Comparison of ENCODE assay signal across 8 cellular contexts in genomic region chr15:31974855-31975421, GRCh38. TPM values are rescaled to one million over a fixed set of nuclear protein-coding genes. Genes with fewer than 3 reads are reported as not detected.
DNase-seq lines count a peak whose midpoint lies in the region; ATAC-seq and TF ChIP-seq lines count a peak whose summit lies in the region.

No MANE protein-coding gene starts in this region.

- no peak for ATAC-seq in GM21786 (IDR thresholded peaks at IDR 0.05; ENCODE audit: unreplicated experiment)
- ATAC-seq in GM19455 (IDR thresholded peaks at IDR 0.05; ENCODE audit: unreplicated experiment), result no peak
- no peak for ATAC-seq in HG02642 (IDR thresholded peaks at IDR 0.05; ENCODE audit: poor library complexity, unreplicated experiment)

- H3K27me3 ChIP-seq in DOHH2 (ENCODE audit: control insufficient read depth, low read length) (no peaks in the 10 kb centered on the region), SJCRH30 (no peaks in the 10 kb centered on the region)

- no peak overlapping the region for H3K4me2 ChIP-seq in DOHH2 (ENCODE audit: low read length)

- DNase-seq in HuH-7 (ENCODE audit: low spot score) (peak; percentile 37), SJCRH30 (peak; percentile 64 to 87), coronary artery (ENCODE audit: low spot score) (no peak), midbrain (lab: John Stamatoyannopoulos, UW) (peak; percentile 82)

- H3K4me3 ChIP-seq in DOHH2 (ENCODE audit: low read length) (no peak overlapping the region), SJCRH30 (peak overlapping the region; percentile 41), coronary artery (peak overlapping the region; percentile 51)

- H3K79me2 ChIP-seq in DOHH2 (ENCODE audit: control insufficient read depth, low read length), result no peaks in the 10 kb centered on the region

- H3F3A ChIP-seq in DOHH2 (ENCODE audit: control insufficient read depth, insufficient read depth), result no peaks in the 10 kb centered on the region

- H3K27ac ChIP-seq in DOHH2 (ENCODE audit: low read depth, low read length), result no peak overlapping the region
- no peak overlapping the region for H3K27ac ChIP-seq in SJCRH30
- no peak overlapping the region for H3K27ac ChIP-seq in coronary artery

- TF ChIP-seq CTCF in DOHH2 (IDR thresholded peaks at IDR 0.05; ENCODE audit: low read depth, low read length, poor library complexity, severe bottlenecking) (peak; percentile 85), coronary artery (IDR thresholded peaks at IDR 0.05) (no peak)

- no peaks in the 10 kb centered on the region for H3K9me2 ChIP-seq in DOHH2 (replicated peaks; ENCODE audit: control insufficient read depth, low read length)

- no peaks in the 10 kb centered on the region for H4K20me1 ChIP-seq in DOHH2 (ENCODE audit: control insufficient read depth, insufficient read depth, low read depth, low read length)

- H3K36me3 ChIP-seq in DOHH2 (ENCODE audit: control insufficient read depth, low read length) (no peaks in the 10 kb centered on the region), SJCRH30 (no peaks in the 10 kb centered on the region)

- H3K9me3 ChIP-seq in DOHH2 (ENCODE audit: control insufficient read depth, insufficient read depth, low read length) (no peaks in the 10 kb centered on the region), SJCRH30 (replicated peaks) (no peaks in the 10 kb centered on the region)

- H3K4me1 ChIP-seq in DOHH2 (ENCODE audit: control insufficient read depth, low read length) (no peaks in the 10 kb centered on the region), SJCRH30 (peaks cover 4% of the 10 kb centered on the region; the same call in 1 of the 2 replicates)

RNA-seq across cellular contexts. Expression of gene CHRNA7, which starts 55.4 kb away (rescaled TPM):
- total RNA-seq in SJCRH30 (2014; rRNA removed; shearing (Covaris generic)), result 7.7 and 8.9 TPM in 2 replicates
